ENCODE assay signal across 11 cellular contexts in genomic region chr17:77779711-77780539, GRCh38.
DNase-seq lines count a peak whose midpoint lies in the region; ATAC-seq and TF ChIP-seq lines count a peak whose summit lies in the region.
"Had no signal": no experiment of that assay in that cellular context is flagged by ENCODE, and none has a peak within 500 bp of the region (broad histone marks: within the 10 kb centered on the region; RNA-seq: fewer than 3 reads in every experiment).

No MANE protein-coding gene starts in this region.

- intact Hi-C loops in heart right ventricle (cut with DNase I), result loop anchor here in 6 of 10 donors (5.0 to 10.0 kb wide), 5 partner anchors 57 to 1553 kb away; partner anchors contain the start of gene TNRC6C (in 1 of the 6)

- no peaks in the 10 kb centered on the region for H3K36me3 ChIP-seq in heart right ventricle

- peaks cover 10 to 30% (median 23%) of the 10 kb centered on the region in 9 donors for H3K4me1 ChIP-seq in heart right ventricle

- no peaks in the 10 kb centered on the region for H3K27me3 ChIP-seq in heart right ventricle

- H3K9me3 ChIP-seq in heart right ventricle, result no peaks in the 10 kb centered on the region

- WGBS in heart right ventricle, 2 donors, result 33 to 39% methylated on average over 22 of the region's 22 CpGs

- ATAC-seq in heart right ventricle, result peak; percentile 23 to 74 (median 48)

- H3K27ac ChIP-seq in angular gyrus (ENCODE audit: low read depth, low read length) (peak overlapping the region; percentile 79), heart right ventricle (peak overlapping the region in 9 of 10 donors; percentile 38 to 85 (median 79))

- TF ChIP-seq CTCF in heart right ventricle (IDR thresholded peaks at IDR 0.05) (no peak), GM20000 (IDR thresholded peaks at IDR 0.05; ENCODE audit: extremely low read depth, missing control alignments) (no peak)

- DNase-seq in D341Med (ENCODE audit: low spot score) (peak; percentile 67), heart right ventricle (peak in 1 of 2 donors; percentile 59), putamen (ENCODE audit: low spot score) (peak; percentile 27), GM19240 (ENCODE audit: insufficient read length, low spot score) (no peak), GM20000 (ENCODE audit: low spot score) (no peak), NCI-H2081 (lab: John Stamatoyannopoulos, UW) (no peak), dedifferentiated amniotic fluid mesenchymal stem cell (ENCODE audit: extremely low spot score) (no peak)
- DNase-seq: activated CD4-positive, CD25-positive, alpha-beta regulatory T cell; activated naive CD4-positive, alpha-beta T cell treated with Interleukin-2 at 50 U/mL for 16 hours; NCI-H146 had no signal

- H3K4me3 ChIP-seq in heart right ventricle, result peak overlapping the region in 5 of 10 donors; percentile 3 to 21 (median 15)

Comparison
In these comparisons a context has a peak if more than half of its experiments do, and no peak if none do; other contexts are left out.
1. DNase-seq: peak in D341Med (single experiment) and putamen (single experiment); none in GM19240 (single experiment), GM20000 (single experiment), NCI-H2081 (0 of 2) and dedifferentiated amniotic fluid mesenchymal stem cell (single experiment).